ENCODE assay signal across 33 cellular contexts in the genomic region with DNA sequence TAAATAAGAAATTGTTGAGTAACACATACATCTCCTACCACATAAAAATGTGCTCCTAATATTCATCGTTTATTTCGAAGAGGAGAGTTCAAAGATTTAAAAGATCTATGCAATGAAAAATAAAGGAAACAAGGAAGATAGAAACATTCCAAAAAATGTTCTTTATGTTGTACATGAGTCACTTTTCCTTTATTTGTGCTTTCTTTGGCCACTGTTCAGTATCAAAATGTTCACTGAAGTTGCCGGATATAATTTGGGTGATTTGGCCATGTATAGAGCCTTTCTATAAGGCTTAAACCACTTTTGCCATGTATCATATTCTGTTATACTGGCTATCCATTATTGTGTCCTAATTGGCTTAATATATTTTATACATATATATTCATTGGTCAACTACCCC.
"Had no signal": no experiment of that assay in that cellular context is flagged by ENCODE, and none has a peak within 500 bp of the region (broad histone marks: within the 10 kb centered on the region; RNA-seq: fewer than 3 reads in every experiment).

No MANE protein-coding gene starts in this region.

- H3K27me3 ChIP-seq: body of pancreas, esophagus squamous epithelium, gastroesophageal sphincter, ovary, right lobe of liver, stomach, thyroid gland, upper lobe of left lung, vagina had no signal

- H3K9me3 ChIP-seq: body of pancreas, esophagus squamous epithelium, gastroesophageal sphincter, ovary, right lobe of liver, stomach, thyroid gland, upper lobe of left lung, vagina had no signal

- H3K4me1 ChIP-seq: esophagus squamous epithelium, gastroesophageal sphincter, stomach, thyroid gland, upper lobe of left lung, vagina had no signal

- H3K27ac Mint-ChIP-seq: activated naive CD4-positive, alpha-beta T cell treated with anti-CD3 and anti-CD28 coated beads, Interleukin-2, amount 50 U/mL, for 72 hours; activated T-cell treated with anti-CD3 and anti-CD28 coated beads, Interleukin-2, amount 50 U/mL, for 72 hours; dendritic cell treated with granulocyte-macrophage colony-stimulating factor and Interleukin-4, amounts not matched to agents 40 ng/mL and 50 ng/mL, for 4 days; nephron; progenitor cell of endocrine pancreas; stimulated activated naive B cell treated with anti-CD40 and anti-IgM and Interleukin-4, amounts not matched to agents 10 μg/mL and 1 μg/mL and 100 μg/mL, for 72 hours; T-helper 1 cell treated with Interleukin-12 subunit alpha and Interleukin-12 subunit beta and Interleukin-4 antibody, amounts not matched to agents 30 μg/mL and 1 μg/mL, for 36 hours had no signal

- DNase-seq: activated CD4-positive, alpha-beta T cell treated with anti-CD3 and anti-CD28 coated beads for 4 hours; activated CD4-positive, alpha-beta T cell treated with anti-CD3 and anti-CD28 coated beads, Interleukin-2, amount 50 U/mL, for 4 hours; activated naive CD4-positive, alpha-beta T cell; activated T-cell treated with anti-CD3 and anti-CD28 coated beads for 4 hours; activated T-cell treated with anti-CD3 and anti-CD28 coated beads, Interleukin-2, amount 50 U/mL, for 72 hours; anterior cingulate cortex; body of pancreas; effector CD4-positive, alpha-beta T cell; esophagus squamous epithelium; head of caudate nucleus; hippocampal formation; kidney; left colon; mammary epithelial cell; ovary; right lobe of liver; stimulated activated CD4-positive, alpha-beta T cell treated with anti-CD3 and anti-CD28 coated beads, Interleukin-1b, Interleukin-23, amount 100 ng/mL, for 48 hours; stimulated activated naive B cell treated with anti-CD40 and anti-IgM and Interleukin-4, amounts not matched to agents 10 μg/mL and 1 μg/mL and 100 μg/mL, for 72 hours; stomach; T-helper 9 cell; thyroid gland; upper lobe of left lung had no signal

- FAIRE-seq: kidney, TTC549 had no signal

- H3K4me3 ChIP-seq: body of pancreas, esophagus squamous epithelium, gastroesophageal sphincter, ovary, right lobe of liver, smooth muscle cell, stomach, thyroid gland, upper lobe of left lung, vagina had no signal

- H3K36me3 Mint-ChIP-seq: activated naive CD4-positive, alpha-beta T cell treated with anti-CD3 and anti-CD28 coated beads, Interleukin-2, amount 50 U/mL, for 72 hours; stimulated activated naive B cell treated with anti-CD40 and anti-IgM and Interleukin-4, amounts not matched to agents 10 μg/mL and 1 μg/mL and 100 μg/mL, for 72 hours had no signal

- H3K4me3 Mint-ChIP-seq: activated T-cell treated with anti-CD3 and anti-CD28 coated beads, Interleukin-2, amount 50 U/mL, for 72 hours; dendritic cell treated with granulocyte-macrophage colony-stimulating factor and Interleukin-4, amounts not matched to agents 40 ng/mL and 50 ng/mL, for 4 days; nephron; stimulated activated naive B cell treated with anti-CD40 and anti-IgM and Interleukin-4, amounts not matched to agents 10 μg/mL and 1 μg/mL and 100 μg/mL, for 72 hours; T-helper 1 cell treated with Interleukin-12 subunit alpha and Interleukin-12 subunit beta and Interleukin-4 antibody, amounts not matched to agents 30 μg/mL and 1 μg/mL, for 36 hours had no signal

- H3K27me3 Mint-ChIP-seq: dendritic cell treated with granulocyte-macrophage colony-stimulating factor and Interleukin-4, amounts not matched to agents 40 ng/mL and 50 ng/mL, for 4 days; progenitor cell of endocrine pancreas; stimulated activated naive B cell treated with anti-CD40 and anti-IgM and Interleukin-4, amounts not matched to agents 10 μg/mL and 1 μg/mL and 100 μg/mL, for 72 hours had no signal

- H3K4me2 ChIP-seq: smooth muscle cell had no signal

- H3K27ac ChIP-seq: body of pancreas, epithelial cell of prostate, esophagus squamous epithelium, gastroesophageal sphincter, ovary, right lobe of liver, stomach, thyroid gland, upper lobe of left lung, vagina, VCaP had no signal

- H3K9me3 Mint-ChIP-seq: activated naive CD4-positive, alpha-beta T cell treated with anti-CD3 and anti-CD28 coated beads, Interleukin-2, amount 50 U/mL, for 72 hours; activated T-cell treated with anti-CD3 and anti-CD28 coated beads, Interleukin-2, amount 50 U/mL, for 72 hours; dendritic cell treated with granulocyte-macrophage colony-stimulating factor and Interleukin-4, amounts not matched to agents 40 ng/mL and 50 ng/mL, for 4 days; nephron; stimulated activated naive B cell treated with anti-CD40 and anti-IgM and Interleukin-4, amounts not matched to agents 10 μg/mL and 1 μg/mL and 100 μg/mL, for 72 hours; T-helper 1 cell treated with Interleukin-12 subunit alpha and Interleukin-12 subunit beta and Interleukin-4 antibody, amounts not matched to agents 30 μg/mL and 1 μg/mL, for 36 hours had no signal

- H3K36me3 ChIP-seq: ovary, thyroid gland, vagina had no signal
